In the genomic region with DNA sequence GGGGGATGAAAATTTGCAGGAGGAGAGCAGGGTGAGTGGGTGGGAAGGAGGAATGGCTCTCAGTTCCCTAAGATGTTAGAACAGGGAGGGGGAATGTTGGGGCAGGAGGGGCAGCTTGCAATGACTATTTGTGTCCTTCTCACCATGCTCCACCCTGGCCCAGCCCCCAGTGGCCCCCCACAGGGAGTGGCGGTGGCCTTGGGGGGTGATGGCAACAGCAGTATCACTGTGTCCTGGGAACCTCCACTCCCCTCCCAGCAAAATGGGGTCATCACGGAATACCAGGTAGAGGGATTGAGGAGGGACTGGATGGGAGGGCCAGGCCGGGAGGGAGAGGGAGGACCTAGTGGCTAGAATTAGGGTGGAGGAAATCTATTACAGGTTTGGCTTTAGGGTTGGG, we compare ENCODE assay signal across 10 cellular contexts. TPM values are rescaled to one million over a fixed set of nuclear protein-coding genes. Genes with fewer than 3 reads are reported as not detected.
DNase-seq lines count a peak whose midpoint lies in the region; ATAC-seq, FAIRE-seq and TF ChIP-seq lines count a peak whose summit lies in the region.
"Had no signal": no experiment of that assay in that cellular context is flagged by ENCODE, and none has a peak within 500 bp of the region (broad histone marks: within the 10 kb centered on the region; RNA-seq: fewer than 3 reads in every experiment).

No MANE protein-coding gene starts in this region.

- TF ChIP-seq POLR2A in A549 (IDR thresholded peaks at IDR 0.05; ENCODE audit: low read length) = no peak
- TF ChIP-seq POLR2A in thyroid gland (IDR thresholded peaks at IDR 0.05) = no peak

- ATAC-seq in A549 (no peak; a peak in 1 of 6 replicates), GM21786 (IDR thresholded peaks at IDR 0.05; ENCODE audit: unreplicated experiment) (no peak)

- in situ Hi-C loops in HAP-1 (cut with MboI; ENCODE audit: low sequenced_read_pairs) = no loop called here
- in situ Hi-C loops in astrocyte of the spinal cord (cut with HindIII; ENCODE audit: low sequenced_read_pairs) = no loop called here

- 92% methylated on average over 2 of the region's 3 CpGs for WGBS in A549 (ENCODE audit: missing lambda C conversion rate)
- 53 to 80% methylated on average over 1 to 2 of the region's 3 CpGs for WGBS in mesodermal cell (ENCODE audit: insufficient coverage in 2 of 2), 2 experiments
- WGBS in thyroid gland, 2 donors = 48 to 57% methylated on average over 3 of the region's 3 CpGs

- H3K9me3 ChIP-seq in A549 (no peaks in the 10 kb centered on the region), HAP-1 (no peaks in the 10 kb centered on the region), mesodermal cell (ENCODE audit: control insufficient read depth, low read length) (no peaks in the 10 kb centered on the region), thyroid gland (no peaks in the 10 kb centered on the region)

- TF ChIP-seq CTCF in A549 (IDR thresholded peaks at IDR 0.05) (no peak), astrocyte of the spinal cord (IDR thresholded peaks at IDR 0.05; ENCODE audit: low read depth, low read length) (no peak), thyroid gland (IDR thresholded peaks at IDR 0.05) (no peak)

- H3K27me3 ChIP-seq in HAP-1 (ENCODE audit: low read depth) = peaks cover 23% of the 10 kb centered on the region
- no peaks in the 10 kb centered on the region for H3K27me3 ChIP-seq in thyroid gland

- no peak for FAIRE-seq in A549 (lab: Jason Lieb, UNC)

- CTCF ChIA-PET in A549 (lab: Yijun Ruan, JAX) = interaction anchor here (1.2 to 5.5 kb wide), 21 partner anchors 9 to 138 kb away, joined by 3 to 38 read pairs (median 4); partner anchors contain the start of genes CCDC15 and ROBO3

- DNase-seq in A549 (ENCODE audit: low read depth in 1 of 2, low spot score in 1 of 2) (no peak), HAP-1 (ENCODE audit: low spot score in 2 of 2) (no peak), astrocyte of the spinal cord (ENCODE audit: low read depth, low spot score) (no peak), NOMO-1 treated with dmso at 0.1 percent for 144 hours (lab: John Stamatoyannopoulos, UW; ENCODE audit: unreplicated experiment) (no peak), thyroid gland (no peak), T-helper 9 cell (no peak)
- DNase-seq: DND-41 had no signal

- POLR2A ChIA-PET in A549 (lab: Yijun Ruan, JAX) = interaction anchor here (1.2 to 1.8 kb wide), 7 partner anchors 12 to 249 kb away, joined by 3 to 35 read pairs (median 5); partner anchors contain the start of genes CCDC15, MSANTD2 and ROBO4

- H3K36me3 ChIP-seq in HAP-1 (replicated peaks) (no peaks in the 10 kb centered on the region), mesodermal cell (ENCODE audit: control insufficient read depth, insufficient read depth, low read length) (no peaks in the 10 kb centered on the region), thyroid gland (no peaks in the 10 kb centered on the region)

- TF ChIP-seq EP300 in A549 (IDR thresholded peaks at IDR 0.05) = no peak

- TF ChIP-seq RAD21 in A549 (conservative IDR thresholded peaks at IDR 0.05 in 1 of 2, IDR thresholded peaks at IDR 0.05 in 1 of 2) = no peak

- H3K4me2 ChIP-seq in A549 = peak overlapping the region; percentile 97

- intact Hi-C loops in thyroid gland (cut with DNase I) = no loop called here

- H3K27ac ChIP-seq in A549 (peak overlapping the region; percentile 92 to 94), mesodermal cell (ENCODE audit: low read depth, low read length, severe bottlenecking) (no peak overlapping the region), thyroid gland (no peak overlapping the region)

- H3K4me3 ChIP-seq in A549 = peak overlapping the region; percentile 61
- peak overlapping the region; percentile 52; the same call in 1 of the 2 replicates for H3K4me3 ChIP-seq in HAP-1
- peak overlapping the region; percentile 54 for H3K4me3 ChIP-seq in astrocyte of the spinal cord (ENCODE audit: low read depth, low read length)
- peak overlapping the region; percentile 56 for H3K4me3 ChIP-seq in mesodermal cell (ENCODE audit: extremely low read depth, insufficient read depth, low read length, poor library complexity, severe bottlenecking)
- no peak overlapping the region for H3K4me3 ChIP-seq in thyroid gland (replicated peaks in 1 of 3)

- H3K4me1 ChIP-seq in A549 = peaks cover 6% of the 10 kb centered on the region; the same call in 1 of the 3 replicates
- H3K4me1 ChIP-seq in HAP-1 = peaks cover 4% of the 10 kb centered on the region
- no peaks in the 10 kb centered on the region for H3K4me1 ChIP-seq in mesodermal cell (ENCODE audit: control insufficient read depth, insufficient read depth, low read length, poor library complexity, severe bottlenecking)
- H3K4me1 ChIP-seq in thyroid gland = peaks cover 6 to 22% of the 10 kb centered on the region in 2 donors

TF ChIP-seq in A549, 52 proteins besides CTCF, POLR2A, EP300 and RAD21:
- no peak for TF ChIP-seq HEYL (CRISPR knock-in tag; IDR thresholded peaks at IDR 0.05)
- TF ChIP-seq PHF8 (IDR thresholded peaks at IDR 0.05; ENCODE audit: borderline replicate concordance, low read depth) = no peak
- no peak for TF ChIP-seq HOXB5 (CRISPR knock-in tag; IDR thresholded peaks at IDR 0.05)
- no peak for TF ChIP-seq KDM1A (IDR thresholded peaks at IDR 0.05; ENCODE audit: low read depth)
- TF ChIP-seq NPAS2 (CRISPR knock-in tag; IDR thresholded peaks at IDR 0.05; ENCODE audit: borderline replicate concordance) = no peak
- TF ChIP-seq MAZ (IDR thresholded peaks at IDR 0.05; ENCODE audit: borderline replicate concordance, low read depth, low read length) = no peak
- TF ChIP-seq EHMT2 (IDR thresholded peaks at IDR 0.05; ENCODE audit: low read depth) = no peak

RNA-seq across cellular contexts. Expression of gene ROBO3, which starts 10.2 kb away (rescaled TPM):
- polyA plus RNA-seq in A549 (2011; rRNA removed) (2.1 and 3.0 TPM in 2 replicates), A549 (2017; fragmentation: RNase III; extraction: RNeasy Plus Mini Kit Qiagen cat#74134 plus additional on column Dnase treatment) (2.6 to 2.8 TPM (median 2.8 TPM) in 3 replicates)
- polyA plus RNA-seq in A549 (2012; cell fraction: cytosol; rRNA removed) = 3.1 and 4.1 TPM in 2 replicates
- polyA plus RNA-seq in A549 (2012; cell fraction: nucleus; rRNA removed) = 15.0 and 15.2 TPM in 2 replicates
- 1.2 and 3.2 TPM in 2 replicates for polyA minus RNA-seq in A549 (2011; rRNA and poly(A)+ RNA removed)
- polyA plus RNA-seq in mesodermal cell (2013, experiment 1 of 2) = 23.3 TPM
- polyA plus RNA-seq in mesodermal cell (2013, experiment 2 of 2) = 20.1 TPM
- 10 to 100 TPM in 2 of 4 donors, 1 to 10 TPM in 2; 6.7 to 19.8 (median 10.1) TPM for total RNA-seq in thyroid gland

RNA-seq across cellular contexts. Expression of gene ROBO4, which starts 22.3 kb away (rescaled TPM):
- not detected in 2 replicates for polyA plus RNA-seq in A549 (2011; rRNA removed)
- not detected in 2 replicates for polyA plus RNA-seq in A549 (2012; cell fraction: cytosol; rRNA removed)
- polyA plus RNA-seq in A549 (2012; cell fraction: nucleus; rRNA removed) = 0.01 TPM in 1 of 2 replicates, not detected in the other
- polyA plus RNA-seq in A549 (2017; fragmentation: RNase III; extraction: RNeasy Plus Mini Kit Qiagen cat#74134 plus additional on column Dnase treatment) = not detected in 3 replicates
- not detected in 2 replicates for polyA minus RNA-seq in A549 (2011; rRNA and poly(A)+ RNA removed)
- 9.4 TPM for polyA plus RNA-seq in mesodermal cell (2013, experiment 1 of 2)
- 5.9 TPM for polyA plus RNA-seq in mesodermal cell (2013, experiment 2 of 2)
- total RNA-seq in thyroid gland = 10 to 100 TPM; 12.3 to 47.6 (median 32.6) TPM

RNA-seq across cellular contexts. Expression of gene HEPN1, which starts 43.6 kb away (rescaled TPM):
- polyA plus RNA-seq in A549 (2011; rRNA removed) (not detected in 2 replicates), A549 (2017; fragmentation: RNase III; extraction: RNeasy Plus Mini Kit Qiagen cat#74134 plus additional on column Dnase treatment) (not detected in 3 replicates)
- polyA plus RNA-seq in A549 (2012; cell fraction: cytosol; rRNA removed) = not detected in 2 replicates
- polyA plus RNA-seq in A549 (2012; cell fraction: nucleus; rRNA removed) = not detected in 2 replicates
- not detected in 2 replicates for polyA minus RNA-seq in A549 (2011; rRNA and poly(A)+ RNA removed)
- not detected for polyA plus RNA-seq in mesodermal cell (2013, experiment 1 of 2)
- not detected for polyA plus RNA-seq in mesodermal cell (2013, experiment 2 of 2)
- not detected for total RNA-seq in thyroid gland
- total RNA-seq: mononuclear cell had no signal

Comparison
In these comparisons a context has a peak if more than half of its experiments do, and no peak if none do; other contexts are left out.
1. H3K27ac ChIP-seq: peak in A549 (2 of 2); none in mesodermal cell (single experiment) and thyroid gland (0 of 3).
2. H3K4me3 ChIP-seq: peak in A549 (single experiment), HAP-1 (single experiment), astrocyte of the spinal cord (single experiment) and mesodermal cell (single experiment); none in thyroid gland (0 of 3).